Comparison of ENCODE assay signal across 13 cellular contexts in the genomic region with DNA sequence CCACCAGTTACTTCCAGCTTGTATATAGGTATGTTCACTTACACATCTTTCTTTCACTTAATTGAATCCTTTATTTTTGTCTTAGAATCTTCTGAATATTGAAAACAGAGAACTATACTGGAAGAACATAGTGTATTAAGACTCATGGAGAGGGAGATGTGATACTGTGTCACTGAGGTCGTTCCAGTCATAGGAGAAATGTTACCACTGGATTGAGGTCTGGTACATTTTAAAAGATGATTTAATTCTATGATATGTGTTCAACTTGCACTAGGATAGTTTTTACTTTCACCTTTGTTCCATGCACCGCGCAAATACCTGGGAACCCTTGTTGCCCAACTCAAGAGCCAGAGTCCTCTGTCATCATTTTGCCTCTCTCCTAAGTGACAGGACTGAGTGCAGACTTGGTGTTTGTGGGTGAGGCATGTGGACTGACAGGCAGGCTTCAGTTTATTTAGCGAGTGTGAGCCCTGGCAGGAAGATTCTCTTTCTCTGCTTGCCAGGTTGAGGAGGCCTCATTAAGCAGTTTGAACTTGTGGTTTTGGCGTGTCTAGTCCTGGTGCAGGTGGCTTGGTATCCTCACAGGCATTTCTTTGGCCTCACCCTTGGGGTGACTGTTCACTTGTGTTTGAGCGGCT.
DNase-seq lines count a peak whose midpoint lies in the region; ATAC-seq and TF ChIP-seq lines count a peak whose summit lies in the region.
"Had no signal": no experiment of that assay in that cellular context is flagged by ENCODE, and none has a peak within 500 bp of the region (broad histone marks: within the 10 kb centered on the region; RNA-seq: fewer than 3 reads in every experiment).

No MANE protein-coding gene starts in this region.

- H3K9me3 ChIP-seq in T-helper 17 cell (ENCODE audit: control insufficient read depth, low read length, poor library complexity, severe bottlenecking) (no peaks in the 10 kb centered on the region), heart left ventricle (no peaks in the 10 kb centered on the region), prostate gland (no peaks in the 10 kb centered on the region)
- H3K9me3 ChIP-seq: A549, tibial artery had no signal

- H3K27ac ChIP-seq in heart left ventricle, result peak overlapping the region in 6 of 12 donors; percentile 3 to 51 (median 36)
- no peak overlapping the region for H3K27ac ChIP-seq in prostate gland
- H3K27ac ChIP-seq: A549, tibial artery had no signal

- 61 to 78% (median 67%) methylated on average over 6 of the region's 6 CpGs for WGBS in heart left ventricle, 4 donors
- 62% methylated on average over 6 of the region's 6 CpGs for WGBS in prostate gland

- H3K4me1 ChIP-seq in heart left ventricle (peaks cover 1 to 73% (median 55%) of the 10 kb centered on the region in 12 donors), prostate gland (replicated peaks) (no peaks in the 10 kb centered on the region)

- peaks cover 46% of the 10 kb centered on the region for H3K36me3 Mint-ChIP-seq in activated CD4-positive, alpha-beta T cell treated with anti-CD3 and anti-CD28 coated beads for 36 hours (ENCODE audit: low read depth)
- H3K36me3 Mint-ChIP-seq in T-helper 17 cell (ENCODE audit: low read depth), result peaks cover 6% of the 10 kb centered on the region
- peaks cover 33% of the 10 kb centered on the region for H3K36me3 Mint-ChIP-seq in endothelial cell (ENCODE audit: low read depth, unreplicated experiment)

- H3K27me3 ChIP-seq in heart left ventricle, result no peaks in the 10 kb centered on the region
- no peaks in the 10 kb centered on the region for H3K27me3 ChIP-seq in prostate gland (replicated peaks; ENCODE audit: insufficient read depth)
- H3K27me3 ChIP-seq: tibial artery had no signal

- peak; percentile 33 for DNase-seq in activated CD4-positive, alpha-beta T cell treated with anti-CD3 and anti-CD28 coated beads for 36 hours
- DNase-seq in activated CD4-positive, alpha-beta T cell treated with anti-CD3 and anti-CD28 coated beads, Interleukin-2, amount 50 U/mL, for 4 hours, result no peak
- DNase-seq in T-helper 17 cell (no peak), heart left ventricle (no peak), prostate gland (ENCODE audit: low spot score) (peak; percentile 23), NCI-H2081 (lab: John Stamatoyannopoulos, UW) (no peak), endothelial cell (ENCODE audit: low spot score) (no peak), KBM-7 (no peak)
- DNase-seq: DMS153, tibial artery had no signal

- TF ChIP-seq POLR2A in heart left ventricle (IDR thresholded peaks at IDR 0.05) (no peak), prostate gland (IDR thresholded peaks at IDR 0.05) (no peak)

- H3K36me3 ChIP-seq in heart left ventricle (peaks cover 0 to 13% (median 0%) of the 10 kb centered on the region in 9 donors), prostate gland (no peaks in the 10 kb centered on the region)

- peak; percentile 56 for ATAC-seq in activated CD4-positive, alpha-beta T cell treated with anti-CD3 and anti-CD28 coated beads for 36 hours
- peak; percentile 16 for ATAC-seq in T-helper 17 cell
- ATAC-seq in heart left ventricle, result peak in 3 of 4 donors; percentile 9 to 49 (median 11)
- ATAC-seq: A549, K562 had no signal

- in situ Hi-C loops in KBM-7 (cut with MboI; ENCODE audit: low pct_unique_long_range_greater_than_20kb, low sequenced_read_pairs), result no loop called here

- H3K27me3 Mint-ChIP-seq in activated CD4-positive, alpha-beta T cell treated with anti-CD3 and anti-CD28 coated beads for 36 hours, result no peaks in the 10 kb centered on the region
- H3K27me3 Mint-ChIP-seq in T-helper 17 cell, result no peaks in the 10 kb centered on the region
- no peaks in the 10 kb centered on the region for H3K27me3 Mint-ChIP-seq in endothelial cell (ENCODE audit: unreplicated experiment)

- TF ChIP-seq CTCF in heart left ventricle (IDR thresholded peaks at IDR 0.05) (no peak), prostate gland (IDR thresholded peaks at IDR 0.05) (no peak), endothelial cell (IDR thresholded peaks at IDR 0.05; ENCODE audit: unreplicated experiment) (no peak)

- intact Hi-C loops in activated CD4-positive, alpha-beta T cell treated with anti-CD3 and anti-CD28 coated beads for 36 hours (cut with DNase I, micrococcal nuclease), result loop anchor here (2.0 to 10.0 kb wide), 2 partner anchors 14 to 356 kb away; a partner anchor contains a TSS
- intact Hi-C loops in heart left ventricle (cut with DNase I) (no loop called here), prostate gland (cut with DNase I) (no loop called here)

- H3K4me3 ChIP-seq in heart left ventricle (no peak overlapping the region), prostate gland (no peak overlapping the region)
- H3K4me3 ChIP-seq: A549, K562, tibial artery had no signal

- peak overlapping the region; percentile 72 for H3K27ac Mint-ChIP-seq in activated CD4-positive, alpha-beta T cell treated with anti-CD3 and anti-CD28 coated beads for 36 hours
- H3K27ac Mint-ChIP-seq in T-helper 17 cell, result peak overlapping the region; percentile 82
- H3K27ac Mint-ChIP-seq in endothelial cell (ENCODE audit: unreplicated experiment), result no peak overlapping the region
- H3K27ac Mint-ChIP-seq: mesothelial cell of epicardium had no signal

- no peak overlapping the region for H3K4me3 Mint-ChIP-seq in activated CD4-positive, alpha-beta T cell treated with anti-CD3 and anti-CD28 coated beads for 36 hours
- no peak overlapping the region for H3K4me3 Mint-ChIP-seq in T-helper 17 cell
- no peak overlapping the region for H3K4me3 Mint-ChIP-seq in endothelial cell (ENCODE audit: unreplicated experiment)
- H3K4me3 Mint-ChIP-seq: mesothelial cell of epicardium had no signal

- POLR2A ChIA-PET in activated CD4-positive, alpha-beta T cell treated with anti-CD3 and anti-CD28 coated beads for 36 hours (lab: Charles Lee), result no interaction called here

- peaks cover 66% of the 10 kb centered on the region for H3K4me1 Mint-ChIP-seq in activated CD4-positive, alpha-beta T cell treated with anti-CD3 and anti-CD28 coated beads for 36 hours
- H3K4me1 Mint-ChIP-seq in T-helper 17 cell, result peaks cover 39% of the 10 kb centered on the region
- peaks cover 31% of the 10 kb centered on the region for H3K4me1 Mint-ChIP-seq in endothelial cell (ENCODE audit: unreplicated experiment)

- CTCF ChIA-PET in activated CD4-positive, alpha-beta T cell treated with anti-CD3 and anti-CD28 coated beads for 36 hours (lab: Charles Lee), result interaction anchor here (0.6 to 0.8 kb wide), 3 partner anchors 7 to 150 kb away, joined by 3 read pairs; no protein-coding TSS in a partner anchor

- peaks cover 3% of the 10 kb centered on the region for H3K9me3 Mint-ChIP-seq in activated CD4-positive, alpha-beta T cell treated with anti-CD3 and anti-CD28 coated beads for 36 hours (ENCODE audit: low read depth)
- H3K9me3 Mint-ChIP-seq in endothelial cell (ENCODE audit: unreplicated experiment), result no peaks in the 10 kb centered on the region

Comparison
In these comparisons a context has a peak if more than half of its experiments do, and no peak if none do; other contexts are left out.
1. DNase-seq: peak in activated CD4-positive, alpha-beta T cell treated with anti-CD3 and anti-CD28 coated beads for 36 hours (single experiment) and prostate gland (single experiment); none in activated CD4-positive, alpha-beta T cell treated with anti-CD3 and anti-CD28 coated beads, Interleukin-2, amount 50 U/mL, for 4 hours (0 of 2), T-helper 17 cell (0 of 3), heart left ventricle (0 of 5), NCI-H2081 (0 of 2), endothelial cell (single experiment) and KBM-7 (single experiment).
2. intact Hi-C loops: an anchor here in activated CD4-positive, alpha-beta T cell treated with anti-CD3 and anti-CD28 coated beads for 36 hours (2.0 to 10.0 kb wide); none called in heart left ventricle and prostate gland.
3. Peak in every context shown above with its lines, with median percentiles within 50 percentile points of each other: ATAC-seq.